Comparison of ENCODE assay signal across 14 cellular contexts in genomic region chr2:40487592-40487991, GRCh38.
DNase-seq lines count a peak whose midpoint lies in the region; ATAC-seq and TF ChIP-seq lines count a peak whose summit lies in the region.
"Had no signal": no experiment of that assay in that cellular context is flagged by ENCODE, and none has a peak within 500 bp of the region (broad histone marks: within the 10 kb centered on the region; RNA-seq: fewer than 3 reads in every experiment).

No MANE protein-coding gene starts in this region.

- in situ Hi-C loops in ACHN (cut with HindIII; ENCODE audit: low pct_ligation_motif_present, low pct_unique_long_range_greater_than_20kb, low sequenced_read_pairs), result loop anchor here (25.0 kb wide), 1 partner anchor 275 kb away; no protein-coding TSS in a partner anchor

- TF ChIP-seq CTCF in fibroblast of pulmonary artery (IDR thresholded peaks at IDR 0.05; ENCODE audit: low read length, missing control alignments), result no peak
- no peak for TF ChIP-seq CTCF in nephron (IDR thresholded peaks at IDR 0.05; ENCODE audit: unreplicated experiment in 3 of 3)

- ATAC-seq in GM21723 (IDR thresholded peaks at IDR 0.05; ENCODE audit: unreplicated experiment) (no peak), HG03520 (IDR thresholded peaks at IDR 0.05; ENCODE audit: unreplicated experiment) (no peak)

- H3K36me3 Mint-ChIP-seq in nephron (ENCODE audit: low read depth), result no peaks in the 10 kb centered on the region
- H3K36me3 Mint-ChIP-seq: brain had no signal

- no peaks in the 10 kb centered on the region for H3K27me3 Mint-ChIP-seq in nephron (ENCODE audit: low read depth)
- H3K27me3 Mint-ChIP-seq: brain had no signal

- peaks cover 2% of the 10 kb centered on the region for H3K9me3 Mint-ChIP-seq in nephron

- DNase-seq in ACHN (peak; percentile 19), MV-4-11 (lab: John Stamatoyannopoulos, UW) (peak; percentile 83), fibroblast of pulmonary artery (ENCODE audit: low read depth) (peak; percentile 4), UCSD-AML1 (lab: John Stamatoyannopoulos, UW; ENCODE audit: unreplicated experiment) (no peak), superior temporal gyrus (ENCODE audit: extremely low spot score) (no peak)
- DNase-seq: activated CD4-positive, CD25-positive, alpha-beta regulatory T cell treated with anti-CD3 and anti-CD28 coated beads, Interleukin-2, amount 50 U/mL, for 72 hours; erythroblast; stimulated activated CD4-positive, alpha-beta T cell treated with anti-CD3 and anti-CD28 coated beads, Interleukin-4, amount 100 ng/mL, for 4 hours had no signal

- H3K4me3 Mint-ChIP-seq in nephron, result no peak overlapping the region
- H3K4me3 Mint-ChIP-seq: neural crest cell had no signal

- H3K4me3 ChIP-seq in fibroblast of pulmonary artery (replicated peaks; ENCODE audit: low read depth, low read length), result no peak overlapping the region
- H3K4me3 ChIP-seq: SJSA1 had no signal

- peak overlapping the region; percentile 61 to 82 (median 62) for H3K27ac Mint-ChIP-seq in nephron

- H3K4me1 Mint-ChIP-seq in nephron, result peaks cover 21% of the 10 kb centered on the region

Comparison
In these comparisons a context has a peak if more than half of its experiments do, and no peak if none do; other contexts are left out.
1. DNase-seq: peak in ACHN (single experiment), MV-4-11 (single experiment) and fibroblast of pulmonary artery (single experiment); none in UCSD-AML1 (single experiment) and superior temporal gyrus (single experiment).